ENCODE assay signal across 8 cellular contexts in the genomic region with DNA sequence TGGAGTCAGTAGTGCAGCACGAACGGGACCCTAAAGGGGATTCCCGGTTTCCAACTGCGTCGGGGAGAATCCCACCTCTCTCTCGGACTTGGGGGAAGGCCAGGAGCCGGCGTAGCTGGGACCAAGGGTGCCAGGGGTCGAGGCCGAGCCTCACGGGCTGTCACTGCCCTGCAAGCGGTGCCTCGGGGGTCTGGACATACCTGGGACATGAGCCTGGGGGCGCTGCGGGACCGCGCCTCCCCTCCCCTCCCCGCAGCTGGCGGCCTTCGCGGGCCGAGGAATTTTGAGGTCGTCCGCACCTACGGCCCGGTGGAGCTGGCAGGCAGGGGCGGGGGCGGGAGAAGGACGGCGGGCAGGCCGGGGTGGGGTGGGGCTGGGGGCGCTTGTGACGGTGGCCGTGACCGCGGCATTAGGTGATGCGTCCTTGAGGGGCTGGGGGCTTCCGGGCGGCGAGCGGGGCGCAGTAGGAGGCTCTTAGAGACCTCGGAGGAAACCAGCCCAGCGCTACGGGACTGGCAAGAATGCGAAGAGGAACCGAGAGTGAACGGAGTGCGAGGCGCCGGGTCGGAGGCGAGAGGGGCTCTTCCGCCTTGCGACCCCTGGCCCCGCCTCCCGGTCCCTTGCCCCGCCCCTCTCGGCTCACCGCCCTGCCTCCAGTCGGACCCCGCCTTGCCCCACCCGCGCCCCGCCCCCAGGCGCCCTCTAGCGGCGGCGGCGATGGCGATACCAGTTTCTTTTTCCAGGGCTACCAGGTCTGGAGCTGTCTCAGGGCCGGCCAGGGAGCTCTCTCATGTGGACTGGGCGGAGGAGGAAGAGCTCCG. TPM values are rescaled to one million over a fixed set of nuclear protein-coding genes. Genes with fewer than 3 reads are reported as not detected.
DNase-seq lines count a peak whose midpoint lies in the region; ATAC-seq and TF ChIP-seq lines count a peak whose summit lies in the region.

No MANE protein-coding gene starts in this region.

- H3K36me3 ChIP-seq in SJSA1: peaks cover 4% of the 10 kb centered on the region; the same call in 1 of the 2 replicates

- H3K27ac ChIP-seq in SJSA1: peak overlapping the region; percentile 70
- peak overlapping the region; percentile 30 for H3K27ac ChIP-seq in temporal lobe (ENCODE audit: low read depth, low read length)

- intact Hi-C loops in activated naive CD4-positive, alpha-beta T cell treated with anti-CD3 and anti-CD28 coated beads for 36 hours (cut with micrococcal nuclease): loop anchor here (1.0 to 5.0 kb wide), 7 partner anchors 29 to 677 kb away; a partner anchor contains a TSS

- H3K4me3 Mint-ChIP-seq in HFFc6: peak overlapping the region; percentile 86
- H3K4me3 Mint-ChIP-seq in activated naive CD4-positive, alpha-beta T cell treated with anti-CD3 and anti-CD28 coated beads for 36 hours: peak overlapping the region; percentile 83

- H3K27me3 Mint-ChIP-seq in HFFc6 (ENCODE audit: insufficient read depth): peaks cover 8% of the 10 kb centered on the region; the same call in 1 of the 2 replicates
- H3K27me3 Mint-ChIP-seq in activated naive CD4-positive, alpha-beta T cell treated with anti-CD3 and anti-CD28 coated beads for 36 hours (ENCODE audit: low read depth): no peaks in the 10 kb centered on the region

- ATAC-seq in omental fat pad (ENCODE audit: low FRiP score): peak; percentile 97

- H3K4me1 ChIP-seq in SJSA1 (replicated peaks): peaks cover 5% of the 10 kb centered on the region; the same call in 1 of the 2 replicates

- H3K4me3 ChIP-seq in SJSA1: peak overlapping the region; percentile 56

- TF ChIP-seq CTCF in GM10266 (IDR thresholded peaks at IDR 0.05; ENCODE audit: control insufficient read depth, insufficient read depth, low read depth, missing control alignments) (peak; percentile 75), HFFc6 (IDR thresholded peaks at IDR 0.05) (peak; percentile 95), omental fat pad (IDR thresholded peaks at IDR 0.05) (no peak)

- peaks cover 6% of the 10 kb centered on the region; the same call in 1 of the 2 replicates for H3K4me1 Mint-ChIP-seq in HFFc6 (ENCODE audit: low read depth)
- H3K4me1 Mint-ChIP-seq in activated naive CD4-positive, alpha-beta T cell treated with anti-CD3 and anti-CD28 coated beads for 36 hours (ENCODE audit: low read depth): peaks cover 19% of the 10 kb centered on the region

- H3K9me3 Mint-ChIP-seq in HFFc6: no peaks in the 10 kb centered on the region
- H3K9me3 Mint-ChIP-seq in activated naive CD4-positive, alpha-beta T cell treated with anti-CD3 and anti-CD28 coated beads for 36 hours: no peaks in the 10 kb centered on the region

- no peak overlapping the region for H3K27ac Mint-ChIP-seq in HFFc6
- H3K27ac Mint-ChIP-seq in activated naive CD4-positive, alpha-beta T cell treated with anti-CD3 and anti-CD28 coated beads for 36 hours: peak overlapping the region; percentile 81

- DNase-seq in GM10266 (ENCODE audit: extremely low spot score): peak; percentile 97
- DNase-seq in HFFc6: peak; percentile 70
- peak; percentile 92 for DNase-seq in MV-4-11 (lab: John Stamatoyannopoulos, UW)
- peak; percentile 80 to 94 for DNase-seq in SJSA1 (ENCODE audit: low read depth in 1 of 2, low spot score in 2 of 2)
- DNase-seq in activated naive CD4-positive, alpha-beta T cell treated with anti-CD3 and anti-CD28 coated beads for 36 hours: peak; percentile 94
- DNase-seq in globus pallidus (ENCODE audit: low spot score): peak; percentile 84
- peak; percentile 93 for DNase-seq in omental fat pad (ENCODE audit: low spot score)

- CTCF ChIA-PET in activated naive CD4-positive, alpha-beta T cell treated with anti-CD3 and anti-CD28 coated beads for 36 hours (lab: Charles Lee): interaction anchor here (0.6 to 1.3 kb wide), 6 partner anchors 9 to 94 kb away, joined by 3 to 5 read pairs (median 3); no protein-coding TSS in a partner anchor

- no peaks in the 10 kb centered on the region for H3K36me3 Mint-ChIP-seq in HFFc6 (ENCODE audit: low read depth)
- peaks cover 3% of the 10 kb centered on the region for H3K36me3 Mint-ChIP-seq in activated naive CD4-positive, alpha-beta T cell treated with anti-CD3 and anti-CD28 coated beads for 36 hours (ENCODE audit: low read depth)

- H3K9me3 ChIP-seq in SJSA1 (replicated peaks): no peaks in the 10 kb centered on the region

- H3K27me3 ChIP-seq in SJSA1 (replicated peaks): no peaks in the 10 kb centered on the region

RNA-seq across cellular contexts. Expression of a gene that starts 48.3 kb away (rescaled TPM):
- total RNA-seq in HFFc6 (2021; fragmentation: NEBNext Ultra II Directional; extraction: Animal tissue kit (Norgen Biotek cat#: 25700)): not detected
- not detected in 2 replicates for total RNA-seq in SJSA1 (2014; rRNA removed; shearing (Covaris generic))
- not detected for total RNA-seq in activated naive CD4-positive, alpha-beta T cell treated with anti-CD3 and anti-CD28 coated beads for 36 hours
- total RNA-seq in omental fat pad (not detected), temporal lobe (not detected)

RNA-seq across cellular contexts. Expression of a gene that starts 54.9 kb away (rescaled TPM):
- total RNA-seq in HFFc6 (2021; fragmentation: NEBNext Ultra II Directional; extraction: Animal tissue kit (Norgen Biotek cat#: 25700)): 100 to 1,000 TPM; 113 to 142 (median 130) TPM
- total RNA-seq in SJSA1 (2014; rRNA removed; shearing (Covaris generic)): 144 and 170 TPM in 2 replicates
- 100 to 1,000 TPM; 213 to 224 TPM for total RNA-seq in activated naive CD4-positive, alpha-beta T cell treated with anti-CD3 and anti-CD28 coated beads for 36 hours
- total RNA-seq in omental fat pad (10 to 100 TPM; 40.8 to 84.4 (median 56.1) TPM), temporal lobe (58.5 TPM)

Comparison
In these comparisons a context has a peak if more than half of its experiments do, and no peak if none do; other contexts are left out.
1. Peak in every context shown above with its lines: DNase-seq, ATAC-seq, H3K4me3 ChIP-seq and H3K27ac ChIP-seq.
2. CTCF ChIP-seq: peak in GM10266 (single experiment) and HFFc6 (single experiment); none in omental fat pad (0 of 3).